8 cellular contexts compared by ENCODE assay signal in genomic region chr13:113495494-113496251, GRCh38. TPM values are rescaled to one million over a fixed set of nuclear protein-coding genes. Genes with fewer than 3 reads are reported as not detected.
DNase-seq lines count a peak whose midpoint lies in the region; ATAC-seq and TF ChIP-seq lines count a peak whose summit lies in the region.

No MANE protein-coding gene starts in this region.

- H3K27ac ChIP-seq in muscle layer of duodenum (ENCODE audit: low read length) (peak overlapping the region; percentile 35), colonic mucosa (no peak overlapping the region), foreskin keratinocyte (no peak overlapping the region)

- peaks cover 62 to 64% of the 10 kb centered on the region in 2 donors for H3K36me3 Mint-ChIP-seq in CD14-positive monocyte
- H3K36me3 Mint-ChIP-seq in effector memory CD8-positive, alpha-beta T cell (ENCODE audit: insufficient read depth) = peaks cover 15% of the 10 kb centered on the region

- H3K4me1 ChIP-seq in muscle layer of duodenum (ENCODE audit: control insufficient read depth in 1 of 2, insufficient read depth in 2 of 2, low read length in 2 of 2) = peaks cover 10 to 33% of the 10 kb centered on the region in 2 donors
- peaks cover 10% of the 10 kb centered on the region for H3K4me1 ChIP-seq in colonic mucosa
- peaks cover 14% of the 10 kb centered on the region for H3K4me1 ChIP-seq in foreskin keratinocyte

- H3K4me1 Mint-ChIP-seq in CD14-positive monocyte = peaks cover 39% of the 10 kb centered on the region
- H3K4me1 Mint-ChIP-seq in effector memory CD8-positive, alpha-beta T cell (ENCODE audit: low read depth in 2 of 2) = peaks cover 19 to 35% of the 10 kb centered on the region in 2 donors

- no peak for ATAC-seq in effector memory CD8-positive, alpha-beta T cell (replicated peaks)
- ATAC-seq in foreskin keratinocyte (no peak), HG03378 (IDR thresholded peaks at IDR 0.05; ENCODE audit: unreplicated experiment) (no peak)

- no peaks in the 10 kb centered on the region for H3K27me3 ChIP-seq in muscle layer of duodenum (ENCODE audit: low read depth, low read length)
- H3K27me3 ChIP-seq in colonic mucosa = no peaks in the 10 kb centered on the region
- no peaks in the 10 kb centered on the region for H3K27me3 ChIP-seq in foreskin keratinocyte

- intact Hi-C loops in CD14-positive monocyte (cut with micrococcal nuclease) (loop anchor here (10.0 kb wide), 3 partner anchors 201 to 911 kb away; partner anchors contain the start of genes LAMP1 (in 2 of the 2) and TUBGCP3 (in 1 of the 2)), colonic mucosa (cut with DNase I) (no loop called here)

- H3K4me3 ChIP-seq in muscle layer of duodenum (ENCODE audit: low read depth in 1 of 2, low read length in 2 of 2) (peak overlapping the region in 1 of 2 donors; percentile 46), colonic mucosa (no peak overlapping the region)

- no peaks in the 10 kb centered on the region for H3K9me3 ChIP-seq in muscle layer of duodenum (ENCODE audit: control insufficient read depth in 1 of 2, low read length in 2 of 2)
- H3K9me3 ChIP-seq in colonic mucosa = no peaks in the 10 kb centered on the region

- peak overlapping the region in 5 of 7 donors; percentile 22 to 76 (median 57) for H3K27ac Mint-ChIP-seq in CD14-positive monocyte
- peak overlapping the region; percentile 47 to 70 for H3K27ac Mint-ChIP-seq in effector memory CD8-positive, alpha-beta T cell

- no peaks in the 10 kb centered on the region for H3K27me3 Mint-ChIP-seq in CD14-positive monocyte (ENCODE audit: low read depth in 3 of 3)
- H3K27me3 Mint-ChIP-seq in effector memory CD8-positive, alpha-beta T cell = no peaks in the 10 kb centered on the region

- TF ChIP-seq CTCF in CD14-positive monocyte (IDR thresholded peaks at IDR 0.05) (no peak), colonic mucosa (IDR thresholded peaks at IDR 0.05) (no peak), foreskin keratinocyte (conservative IDR thresholded peaks at IDR 0.05) (no peak)

- no peak overlapping the region for H3K4me3 Mint-ChIP-seq in CD14-positive monocyte
- peak overlapping the region; percentile 3 to 4 for H3K4me3 Mint-ChIP-seq in effector memory CD8-positive, alpha-beta T cell

- H3K36me3 ChIP-seq in muscle layer of duodenum (ENCODE audit: control insufficient read depth in 1 of 2, insufficient read depth in 2 of 2, low read length in 2 of 2) (peaks cover 33 to 35% of the 10 kb centered on the region in 2 donors), colonic mucosa (peaks cover 10% of the 10 kb centered on the region)

- DNase-seq in CD14-positive monocyte (ENCODE audit: low spot score) = no peak
- DNase-seq in HT1080 (ENCODE audit: low read depth) = peak; percentile 16
- DNase-seq in effector memory CD8-positive, alpha-beta T cell = no peak
- DNase-seq in MV-4-11 (lab: John Stamatoyannopoulos, UW) = no peak
- no peak for DNase-seq in colonic mucosa
- DNase-seq in foreskin keratinocyte = no peak

- peaks cover 0 to 2% (median 0%) of the 10 kb centered on the region in 7 donors for H3K9me3 Mint-ChIP-seq in CD14-positive monocyte
- H3K9me3 Mint-ChIP-seq in effector memory CD8-positive, alpha-beta T cell = no peaks in the 10 kb centered on the region

- H3K9ac ChIP-seq in colonic mucosa (ENCODE audit: low read depth in 2 of 2, low read length in 2 of 2) = no peak overlapping the region

RNA-seq across cellular contexts. Expression of gene DCUN1D2, which starts 5.2 kb away (rescaled TPM):
- polyA plus RNA-seq in CD14-positive monocyte (1 to 10 TPM; 3.1 to 6.1 TPM), foreskin keratinocyte (3.8 and 4.0 TPM in 2 replicates)
- total RNA-seq in HT1080 (2014; rRNA removed; shearing (Covaris generic)) = 4.7 and 9.6 TPM in 2 replicates
- 6.8 and 7.7 TPM in 2 replicates for polyA plus RNA-seq in HT1080 (2015; cell fraction: cytosol; rRNA removed)
- polyA plus RNA-seq in HT1080 (2015; cell fraction: nucleus; rRNA removed) = 15.6 and 19.8 TPM in 2 replicates
- total RNA-seq in colonic mucosa (10 to 100 TPM; 14.9 to 20.5 TPM), foreskin keratinocyte (5.4 and 6.4 TPM in 2 replicates)

RNA-seq across cellular contexts. Expression of gene ADPRHL1, which starts 42.4 kb away (rescaled TPM):
- polyA plus RNA-seq in CD14-positive monocyte = under 1 TPM; 0.15 to 0.27 TPM
- 0.95 and 1.0 TPM in 2 replicates for total RNA-seq in HT1080 (2014; rRNA removed; shearing (Covaris generic))
- polyA plus RNA-seq in HT1080 (2015; cell fraction: cytosol; rRNA removed) = 1.0 and 1.5 TPM in 2 replicates
- 1.0 and 1.2 TPM in 2 replicates for polyA plus RNA-seq in HT1080 (2015; cell fraction: nucleus; rRNA removed)
- total RNA-seq in colonic mucosa = 1 to 10 TPM; 4.6 to 6.2 TPM
- 0.74 and 1.0 TPM in 2 replicates for total RNA-seq in foreskin keratinocyte
- polyA plus RNA-seq in foreskin keratinocyte = 0.52 and 0.72 TPM in 2 replicates

Comparison
In these comparisons a context has a peak if more than half of its experiments do, and no peak if none do; other contexts are left out.
1. H3K4me3 Mint-ChIP-seq: peak in effector memory CD8-positive, alpha-beta T cell (2 of 2); none in CD14-positive monocyte (0 of 2).